ENCODE assay signal across 8 cellular contexts in genomic region chr9:127715443-127716337, GRCh38. TPM values are rescaled to one million over a fixed set of nuclear protein-coding genes. Genes with fewer than 3 reads are reported as not detected.
A peak's percentile ranks its signal among the peaks of the same experiment; 100 is the strongest.
DNase-seq lines count a peak whose midpoint lies in the region; ATAC-seq, FAIRE-seq and TF ChIP-seq lines count a peak whose summit lies in the region.

Gene PTRH1, minus strand, starts transcription at chr9:127715663. Its CDS starts 24 bp downstream, at chr9:127715639.
A gene with protein sequence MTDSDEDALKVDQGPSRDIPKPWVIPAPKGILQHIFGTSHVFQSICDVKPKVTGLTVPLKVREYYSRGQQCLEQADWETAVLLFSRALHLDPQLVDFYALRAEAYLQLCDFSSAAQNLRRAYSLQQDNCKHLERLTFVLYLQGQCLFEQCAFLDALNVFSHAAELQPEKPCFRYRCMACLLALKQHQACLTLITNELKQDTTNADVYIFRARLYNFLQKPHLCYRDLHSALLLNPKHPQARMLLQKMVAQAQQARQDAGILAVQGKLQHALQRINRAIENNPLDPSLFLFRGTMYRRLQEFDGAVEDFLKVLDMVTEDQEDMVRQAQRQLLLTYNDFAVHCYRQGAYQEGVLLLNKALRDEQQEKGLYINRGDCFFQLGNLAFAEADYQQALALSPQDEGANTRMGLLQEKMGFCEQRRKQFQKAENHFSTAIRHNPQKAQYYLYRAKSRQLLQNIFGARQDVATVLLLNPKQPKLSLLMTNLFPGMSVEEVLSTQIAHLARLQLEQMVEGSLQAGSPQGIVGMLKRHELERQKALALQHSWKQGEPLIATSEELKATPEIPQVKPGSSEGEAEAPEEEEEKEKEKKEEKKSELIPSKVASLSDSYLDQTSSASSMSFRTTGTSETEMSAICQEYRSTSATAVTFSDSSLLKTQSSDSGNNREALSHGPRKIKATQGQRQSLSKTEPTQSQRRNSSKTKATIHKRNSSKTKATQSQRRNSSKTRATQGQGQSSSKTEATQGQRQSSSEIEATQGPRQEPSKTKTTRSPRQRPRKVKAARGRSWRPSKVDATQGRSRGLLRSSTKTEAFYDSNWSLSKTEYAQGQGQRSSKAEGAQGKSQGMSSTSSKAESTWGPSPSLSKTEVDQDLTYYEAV (plus strand): TSS chr9:127716079. CDS start chr9:127716146, 67 bp downstream.

- 2 to 6% methylated on average over 36 to 65 of the region's 65 CpGs for WGBS in tibial nerve, 2 donors

- H3K4me3 ChIP-seq in adipocyte (ENCODE audit: low read length) (peak within 1 kb of the TSS; percentile 90), parathyroid adenoma (ENCODE audit: low read depth, low read length) (peak within 1 kb of the TSS; percentile 85), tibial nerve (peak within 1 kb of the TSS; percentile 66 to 85 (median 76))

- no peak for TF ChIP-seq POLR2A in GM12891 (IDR thresholded peaks at IDR 0.05; ENCODE audit: low read depth, low read length)
- peak in 1 of 2 donors; percentile 58 for TF ChIP-seq POLR2A in tibial nerve (IDR thresholded peaks at IDR 0.05)

- H3K79me2 ChIP-seq in parathyroid adenoma, result no peaks in the 10 kb centered on the region

- H3K4me1 ChIP-seq in adipocyte (ENCODE audit: control insufficient read depth, insufficient read depth, low read length) (peaks cover 16% of the 10 kb centered on the region), parathyroid adenoma (no peaks in the 10 kb centered on the region), tibial nerve (peaks cover 0 to 22% (median 15%) of the 10 kb centered on the region in 4 donors)

- DNase-seq in GM12891 (ENCODE audit: insufficient read length, low spot score), result peak; percentile 100
- DNase-seq in NCI-H1417 treated with DMSO at 0.1 percent for 48 hours (lab: John Stamatoyannopoulos, UW), result peak; percentile 85
- peak; percentile 90 to 96 for DNase-seq in SW 1271 (lab: John Stamatoyannopoulos, UW)
- DNase-seq in adipocyte (ENCODE audit: low read depth), result peak; percentile 99
- peak; percentile 99 for DNase-seq in cardiac septum (ENCODE audit: low spot score)
- DNase-seq in tibial nerve (ENCODE audit: low spot score in 2 of 2), result peak; percentile 96 to 98

- H2AFZ ChIP-seq in parathyroid adenoma, result peak within 1 kb of the TSS; percentile 94

- TF ChIP-seq CTCF in parathyroid adenoma (IDR thresholded peaks at IDR 0.05) (no peak), tibial nerve (IDR thresholded peaks at IDR 0.05) (peak in 1 of 5 experiments; percentile 41)

- no peaks in the 10 kb centered on the region for H3K36me3 ChIP-seq in adipocyte (ENCODE audit: control insufficient read depth, insufficient read depth, low read length, severe bottlenecking)
- no peaks in the 10 kb centered on the region for H3K36me3 ChIP-seq in parathyroid adenoma (ENCODE audit: control insufficient read depth, insufficient read depth, low read length)
- peaks cover 0 to 10% (median 0%) of the 10 kb centered on the region in 3 donors for H3K36me3 ChIP-seq in tibial nerve

- H3K27ac ChIP-seq in parathyroid adenoma, result peak within 1 kb of the TSS; percentile 88
- peak within 1 kb of the TSS; percentile 79 to 93 (median 82) for H3K27ac ChIP-seq in tibial nerve

- H3K9ac ChIP-seq in adipocyte (ENCODE audit: low read length) (peak within 1 kb of the TSS; percentile 88), parathyroid adenoma (peak within 1 kb of the TSS; percentile 19)

- no peaks in the 10 kb centered on the region for H3K27me3 ChIP-seq in adipocyte (replicated peaks; ENCODE audit: control insufficient read depth, insufficient read depth, low read length)
- no peaks in the 10 kb centered on the region for H3K27me3 ChIP-seq in parathyroid adenoma (ENCODE audit: control insufficient read depth, insufficient read depth, low read length)
- H3K27me3 ChIP-seq in tibial nerve, result no peaks in the 10 kb centered on the region

- peak; percentile 96 for ATAC-seq in HG02798 (IDR thresholded peaks at IDR 0.05; ENCODE audit: poor library complexity, unreplicated experiment)

- no peaks in the 10 kb centered on the region for H3K9me3 ChIP-seq in adipocyte (ENCODE audit: control insufficient read depth, low read length)
- H3K9me3 ChIP-seq in parathyroid adenoma (ENCODE audit: control insufficient read depth, low read length), result no peaks in the 10 kb centered on the region
- H3K9me3 ChIP-seq in tibial nerve, result no peaks in the 10 kb centered on the region

- intact Hi-C loops in cardiac septum (cut with DNase I), result loop anchor here (5.0 kb wide), 1 partner anchor 103 kb away; the partner anchor contains the start of gene STXBP1

- peak; percentile 78 to 83 for TF ChIP-seq EP300 in tibial nerve (IDR thresholded peaks at IDR 0.05)

- peak within 1 kb of the TSS; percentile 98 for H3K4me2 ChIP-seq in parathyroid adenoma (ENCODE audit: low read length)

- FAIRE-seq in GM12891 (lab: Jason Lieb, UNC), result peak; percentile 100

TF ChIP-seq in GM12891, 5 proteins besides CTCF, POLR2A, EP300 and RAD21:
- TF ChIP-seq POLR2AphosphoS5 (IDR thresholded peaks at IDR 0.05; ENCODE audit: low read depth, low read length), result no peak
- TF ChIP-seq TAF1 (IDR thresholded peaks at IDR 0.05; ENCODE audit: low read depth, low read length), result no peak
- TF ChIP-seq PAX5 (IDR thresholded peaks at IDR 0.05; ENCODE audit: insufficient read depth, low read length, severe bottlenecking), result no peak
- no peak for TF ChIP-seq SPI1 (IDR thresholded peaks at IDR 0.05; ENCODE audit: low read depth, low read length)
- TF ChIP-seq POU2F2 (IDR thresholded peaks at IDR 0.05; ENCODE audit: low read depth, low read length), result no peak

RNA-seq across cellular contexts. Expression of gene PTRH1, which starts in this region (rescaled TPM):
- 6.8 TPM for polyA plus RNA-seq in GM12891 (2012; ENCODE audit: low read depth, missing spikeins)
- 13.4 TPM for total RNA-seq in cardiac septum
- total RNA-seq in tibial nerve, result 10 to 100 TPM in 3 of 4 donors, 1 to 10 TPM in 1; 8.4 to 46.7 (median 23.7) TPM

RNA-seq across cellular contexts. Expression of the second gene that starts in this region (rescaled TPM):
- polyA plus RNA-seq in GM12891 (2012; ENCODE audit: low read depth, missing spikeins), result 0.04 TPM
- total RNA-seq in cardiac septum (0.16 TPM), tibial nerve (under 1 TPM in 1 of 4 donors, not detected in 3; 0.30 TPM)

Comparison
In these comparisons a context has a peak if more than half of its experiments do, and no peak if none do; other contexts are left out.
1. Peak in every context shown above with its lines: DNase-seq, ATAC-seq, H3K4me3 ChIP-seq and H3K27ac ChIP-seq.